18 cellular contexts compared by ENCODE assay signal in the genomic region with DNA sequence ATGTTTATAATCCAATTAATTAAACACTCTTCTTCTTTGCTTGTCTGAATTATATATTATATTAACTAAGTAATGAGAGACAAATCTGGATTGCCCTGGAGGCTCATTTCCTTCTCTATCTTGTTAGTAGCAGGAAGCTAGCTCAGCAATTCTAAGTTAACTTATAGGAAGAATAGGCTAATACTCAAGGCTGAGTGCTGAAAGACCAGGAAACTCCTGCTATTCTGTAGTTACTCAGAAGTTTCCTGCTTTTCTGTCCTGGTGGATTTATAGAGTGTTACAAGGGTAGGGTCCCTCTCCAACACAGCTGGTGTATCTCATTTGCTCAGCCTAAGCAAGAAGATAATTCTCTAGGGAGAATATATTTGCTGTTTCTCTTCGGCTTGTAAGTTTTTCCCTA. TPM values are rescaled to one million over a fixed set of nuclear protein-coding genes. Genes with fewer than 3 reads are reported as not detected.
A peak's percentile ranks its signal among the peaks of the same experiment; 100 is the strongest.
DNase-seq lines count a peak whose midpoint lies in the region; ATAC-seq and TF ChIP-seq lines count a peak whose summit lies in the region.
"Had no signal": no experiment of that assay in that cellular context is flagged by ENCODE, and none has a peak within 500 bp of the region (broad histone marks: within the 10 kb centered on the region; RNA-seq: fewer than 3 reads in every experiment).

No MANE protein-coding gene starts in this region.

- no peaks in the 10 kb centered on the region for H3K36me3 Mint-ChIP-seq in nephron (ENCODE audit: low read depth)
- no peaks in the 10 kb centered on the region for H3K36me3 Mint-ChIP-seq in CD4-positive, alpha-beta memory T cell
- H3K36me3 Mint-ChIP-seq: CD4-positive, CD25-positive, alpha-beta regulatory T cell; CD8-positive, alpha-beta memory T cell had no signal

- H3K36me3 ChIP-seq in SK-N-MC (ENCODE audit: insufficient read depth, low read length) (no peaks in the 10 kb centered on the region), left ventricle myocardium inferior (no peaks in the 10 kb centered on the region)
- H3K36me3 ChIP-seq in CD4-positive, alpha-beta memory T cell (ENCODE audit: insufficient read depth, low read length): no peaks in the 10 kb centered on the region
- H3K36me3 ChIP-seq: BLaER1 had no signal

- no peaks in the 10 kb centered on the region for H3K9me3 ChIP-seq in SK-N-MC (ENCODE audit: low read depth, low read length)
- no peaks in the 10 kb centered on the region for H3K9me3 ChIP-seq in CD4-positive, alpha-beta memory T cell (ENCODE audit: control insufficient read depth in 1 of 2, low read length in 2 of 2)
- no peaks in the 10 kb centered on the region for H3K9me3 ChIP-seq in left ventricle myocardium inferior (replicated peaks)
- H3K9me3 ChIP-seq: BLaER1 had no signal

- H3K27ac ChIP-seq in SK-N-MC: no peak overlapping the region
- no peak overlapping the region for H3K27ac ChIP-seq in CD4-positive, alpha-beta memory T cell (ENCODE audit: low read depth, low read length)
- H3K27ac ChIP-seq in left ventricle myocardium inferior (replicated peaks): no peak overlapping the region
- H3K27ac ChIP-seq: BLaER1, C4-2B had no signal

- H3K9ac ChIP-seq in SK-N-MC (ENCODE audit: insufficient read length): no peak overlapping the region
- H3K9ac ChIP-seq: BLaER1 had no signal

- CTCF ChIA-PET in CD4-positive, alpha-beta memory T cell (lab: Charles Lee; ENCODE audit: partially characterized antibody): no interaction called here

- H3K4me1 ChIP-seq in CD4-positive, alpha-beta memory T cell (ENCODE audit: insufficient read depth, low read length): no peaks in the 10 kb centered on the region
- no peaks in the 10 kb centered on the region for H3K4me1 ChIP-seq in left ventricle myocardium inferior
- H3K4me1 ChIP-seq: BLaER1 had no signal

- no peaks in the 10 kb centered on the region for H3K9me3 Mint-ChIP-seq in nephron
- no peaks in the 10 kb centered on the region for H3K9me3 Mint-ChIP-seq in CD4-positive, alpha-beta memory T cell
- H3K9me3 Mint-ChIP-seq: CD8-positive, alpha-beta memory T cell had no signal

- peak overlapping the region in 2 of 3 experiments; percentile 65 to 83 for H3K27ac Mint-ChIP-seq in nephron
- H3K27ac Mint-ChIP-seq in CD4-positive, alpha-beta memory T cell: no peak overlapping the region
- H3K27ac Mint-ChIP-seq: B cell; CD4-positive, CD25-positive, alpha-beta regulatory T cell; CD8-positive, alpha-beta memory T cell had no signal

- no peaks in the 10 kb centered on the region for H3K27me3 Mint-ChIP-seq in nephron (ENCODE audit: low read depth)
- H3K27me3 Mint-ChIP-seq in CD4-positive, alpha-beta memory T cell: peaks cover 6 to 20% of the 10 kb centered on the region in 2 donors

- peak; percentile 97 for DNase-seq in SK-N-MC (ENCODE audit: low read depth, low spot score)
- DNase-seq in epithelial cell of esophagus (ENCODE audit: low read depth): peak; percentile 5
- DNase-seq in CD4-positive, alpha-beta memory T cell: no peak
- DNase-seq in left ventricle myocardium inferior: no peak
- DNase-seq: CD4-positive, CD25-positive, alpha-beta regulatory T cell; CD8-positive, alpha-beta memory T cell; DMS 273 treated with DMSO at 0.1 percent for 48 hours; DMS79; EL; GDM1; H7; HCEC 1CT had no signal

- no peaks in the 10 kb centered on the region for H3K27me3 ChIP-seq in CD4-positive, alpha-beta memory T cell (ENCODE audit: insufficient read depth, low read length)
- no peaks in the 10 kb centered on the region for H3K27me3 ChIP-seq in left ventricle myocardium inferior (ENCODE audit: low read depth)
- H3K27me3 ChIP-seq: BLaER1 had no signal

- peaks cover 19% of the 10 kb centered on the region for H3K4me1 Mint-ChIP-seq in nephron
- H3K4me1 Mint-ChIP-seq in CD4-positive, alpha-beta memory T cell: no peaks in the 10 kb centered on the region
- H3K4me1 Mint-ChIP-seq: B cell; CD4-positive, CD25-positive, alpha-beta regulatory T cell; CD8-positive, alpha-beta memory T cell had no signal

- ATAC-seq in GM21367 (IDR thresholded peaks at IDR 0.05; ENCODE audit: unreplicated experiment): no peak
- ATAC-seq: GM12878 had no signal

- H3K4me3 ChIP-seq in SK-N-MC: no peak overlapping the region; the same call in 1 of the 2 replicates
- H3K4me3 ChIP-seq in epithelial cell of esophagus (ENCODE audit: low read length): no peak overlapping the region
- no peak overlapping the region for H3K4me3 ChIP-seq in CD4-positive, alpha-beta memory T cell (ENCODE audit: low read length in 2 of 2)
- H3K4me3 ChIP-seq in left ventricle myocardium inferior: no peak overlapping the region
- H3K4me3 ChIP-seq: BLaER1, GM12878 had no signal

- POLR2A ChIA-PET in CD4-positive, alpha-beta memory T cell (lab: Charles Lee; ENCODE audit: partially characterized antibody): no interaction called here

- intact Hi-C loops in CD4-positive, alpha-beta memory T cell (cut with micrococcal nuclease): no loop called here
- intact Hi-C loops in left ventricle myocardium inferior (cut with micrococcal nuclease): no loop called here

- no peak overlapping the region for H3K4me3 Mint-ChIP-seq in nephron
- no peak overlapping the region for H3K4me3 Mint-ChIP-seq in CD4-positive, alpha-beta memory T cell
- H3K4me3 Mint-ChIP-seq: B cell; CD4-positive, CD25-positive, alpha-beta regulatory T cell; CD8-positive, alpha-beta memory T cell had no signal

- no peak for TF ChIP-seq CTCF in epithelial cell of esophagus (IDR thresholded peaks at IDR 0.05; ENCODE audit: insufficient read depth, low read depth, low read length, missing control alignments)
- TF ChIP-seq CTCF in nephron (IDR thresholded peaks at IDR 0.05; ENCODE audit: unreplicated experiment in 3 of 3): no peak
- TF ChIP-seq CTCF in left ventricle myocardium inferior (IDR thresholded peaks at IDR 0.05; ENCODE audit: borderline replicate concordance): no peak

RNA-seq across cellular contexts. Expression of a gene that starts 29.2 kb away (rescaled TPM):
- total RNA-seq in CD4-positive, alpha-beta memory T cell: 10 to 100 TPM; 32.0 to 38.5 TPM
- polyA plus RNA-seq in CD4-positive, alpha-beta memory T cell: 10 to 100 TPM; 15.8 to 16.3 TPM
- 14.6 TPM for total RNA-seq in left ventricle myocardium inferior

Comparison
In these comparisons a context has a peak if more than half of its experiments do, and no peak if none do; other contexts are left out.
1. DNase-seq: peak in SK-N-MC (single experiment) and epithelial cell of esophagus (single experiment); none in CD4-positive, alpha-beta memory T cell (0 of 5) and left ventricle myocardium inferior (single experiment).
2. H3K27ac Mint-ChIP-seq: peak in nephron (2 of 3); none in CD4-positive, alpha-beta memory T cell (0 of 7).